In genomic region chr9:94680621-94681020, GRCh38 we compare ENCODE assay signal across 20 cellular contexts. TPM values are rescaled to one million over a fixed set of nuclear protein-coding genes. Genes with fewer than 3 reads are reported as not detected.
DNase-seq lines count a peak whose midpoint lies in the region; ATAC-seq, FAIRE-seq and TF ChIP-seq lines count a peak whose summit lies in the region.
"Had no signal": no experiment of that assay in that cellular context is flagged by ENCODE, and none has a peak within 500 bp of the region (broad histone marks: within the 10 kb centered on the region; RNA-seq: fewer than 3 reads in every experiment).

No MANE protein-coding gene starts in this region.

- BruUV-seq in GM12878 (replicated peaks; lab: Mats Ljungman, UMichigan) = no TSS peak

- ATAC-seq in GM12878 (no peak), Right ventricle myocardium inferior (no peak)

- no peak overlapping the region for H3K18ac ChIP-seq in neuronal stem cell (ENCODE audit: low read length)

- CTCF ChIA-PET in GM12878 (lab: Yijun Ruan, JAX) = interaction anchor here (0.7 to 11.9 kb wide), 40 partner anchors 8 to 1537 kb away, joined by 3 to 355 read pairs (median 5); partner anchors contain the start of gene AOPEP

- DNase-seq in GM12878 (ENCODE audit: low read depth, low spot score) (no peak), neuronal stem cell (ENCODE audit: low spot score) (no peak), Right ventricle myocardium inferior (ENCODE audit: missing footprints) (no peak), AG08395 (ENCODE audit: low spot score) (no peak), DMS79 (lab: John Stamatoyannopoulos, UW) (no peak)
- no peak for DNase-seq in activated effector memory CD4-positive, alpha-beta T cell treated with Interleukin-2 at 50 U/mL for 16 hours
- DNase-seq: GOT3; HCEC 1CT; NCI-H1105; NCI-H146; NCI-H2029; NCI-H345; NCI-H524; NCI-H774; NK-92 treated with Interleukin-12 subunit alpha and Interleukin-12 subunit beta, amount 100 ng/mL, for 24 hours; Peyer's patch; SJCRH30 had no signal

- SMC1A ChIA-PET in GM12878 (lab: Charles Lee; ENCODE audit: uncharacterized antibody, unreplicated experiment) = interaction anchor here (0.8 to 5.8 kb wide), 18 partner anchors 8 to 608 kb away, joined by 3 to 143 read pairs (median 6); partner anchors contain the start of gene AOPEP

- H3K9me3 ChIP-seq in OCI-LY3 (ENCODE audit: insufficient read depth, low read length) (peaks cover 4% of the 10 kb centered on the region; the same call in 1 of the 2 replicates), GM12878 (replicated peaks; ENCODE audit: control insufficient read depth, insufficient read depth, low read length) (no peaks in the 10 kb centered on the region), neuronal stem cell (replicated peaks in 1 of 2; ENCODE audit: control insufficient read depth in 2 of 2, insufficient read depth in 1 of 2, low read depth in 1 of 2, low read length in 2 of 2) (no peaks in the 10 kb centered on the region)
- H3K9me3 ChIP-seq: Peyer's patch, SJCRH30 had no signal

- no peaks in the 10 kb centered on the region for H3K79me1 ChIP-seq in neuronal stem cell (ENCODE audit: low read depth, low read length)

- H3K27ac ChIP-seq in OCI-LY3 (ENCODE audit: low read length) = no peak overlapping the region
- no peak overlapping the region for H3K27ac ChIP-seq in GM12878 (ENCODE audit: control insufficient read depth, insufficient read depth)
- no peak overlapping the region for H3K27ac ChIP-seq in neuronal stem cell (replicated peaks; ENCODE audit: low read length)
- H3K27ac ChIP-seq: KMS-11, Peyer's patch, SJCRH30 had no signal

- no peak overlapping the region for H2BK120ac ChIP-seq in neuronal stem cell (ENCODE audit: low read depth, low read length)

- peaks cover 3% of the 10 kb centered on the region for H3K36me3 ChIP-seq in OCI-LY3 (replicated peaks; ENCODE audit: low read depth, low read length)
- no peaks in the 10 kb centered on the region for H3K36me3 ChIP-seq in GM12878 (ENCODE audit: control insufficient read depth in 2 of 2, insufficient read depth in 2 of 2, low read length in 1 of 2)
- no peaks in the 10 kb centered on the region for H3K36me3 ChIP-seq in neuronal stem cell (replicated peaks in 1 of 2; ENCODE audit: control insufficient read depth in 2 of 2, insufficient read depth in 2 of 2, low read length in 2 of 2)
- H3K36me3 ChIP-seq: Peyer's patch, SJCRH30 had no signal

- POLR2A ChIA-PET in GM12878 (lab: Charles Lee) = interaction anchor here (1.3 kb wide), 1 partner anchor 447 kb away, joined by 5 read pairs; no protein-coding TSS in a partner anchor

- H3K4ac ChIP-seq in neuronal stem cell (ENCODE audit: low read length) = no peak overlapping the region

- H3K14ac ChIP-seq in neuronal stem cell (ENCODE audit: low read length) = no peak overlapping the region

- H4K91ac ChIP-seq in neuronal stem cell (ENCODE audit: low read depth, low read length, poor library complexity) = no peak overlapping the region

- H3K27me3 ChIP-seq in OCI-LY3 (ENCODE audit: low read depth, low read length) (peaks cover 21% of the 10 kb centered on the region), GM12878 (replicated peaks in 1 of 2; ENCODE audit: control insufficient read depth in 2 of 2, insufficient read depth in 2 of 2, low read length in 1 of 2) (no peaks in the 10 kb centered on the region), neuronal stem cell (ENCODE audit: control insufficient read depth in 3 of 3, insufficient read depth in 3 of 3, low read depth in 1 of 3, low read length in 3 of 3) (no peaks in the 10 kb centered on the region)
- H3K27me3 ChIP-seq: Peyer's patch, SJCRH30 had no signal

- H3K79me2 ChIP-seq in OCI-LY3 (ENCODE audit: low read length) (no peaks in the 10 kb centered on the region), GM12878 (ENCODE audit: control insufficient read depth, insufficient read depth, low read length) (no peaks in the 10 kb centered on the region)

- H3K23ac ChIP-seq in neuronal stem cell (ENCODE audit: low read depth, low read length, poor library complexity) = no peak overlapping the region

- H2BK12ac ChIP-seq in neuronal stem cell (ENCODE audit: low read length) = no peak overlapping the region

- TF ChIP-seq POLR2A in GM12878 (IDR thresholded peaks at IDR 0.05; ENCODE audit: low read depth, low read length) = no peak

- intact Hi-C loops in GM12878 (cut with micrococcal nuclease; ENCODE audit: unreplicated experiment) (loop anchor here (1.0 to 10.0 kb wide), 6 partner anchors 102 to 1534 kb away; no protein-coding TSS in a partner anchor), Right ventricle myocardium inferior (cut with DNase I) (loop anchor here (2.0 to 10.0 kb wide), 3 partner anchors 102 to 1534 kb away; no protein-coding TSS in a partner anchor)

- TF ChIP-seq EP300 in GM12878 (IDR thresholded peaks at IDR 0.05; ENCODE audit: borderline replicate concordance in 1 of 2, control insufficient read depth in 1 of 2, low read depth in 2 of 2, low read length in 2 of 2) = no peak

- H2AFZ ChIP-seq in OCI-LY3 (ENCODE audit: low read depth, low read length) (peak overlapping the region; percentile 81), GM12878 (ENCODE audit: control insufficient read depth, low read depth, low read length) (0 out of 2 replicates have a peak overlapping the region, but pooled peaks have one; percentile 10), neuronal stem cell (ENCODE audit: low read length) (peak overlapping the region; percentile 11)

- H4K20me1 ChIP-seq in OCI-LY3 (ENCODE audit: insufficient read depth, low read length) (no peaks in the 10 kb centered on the region), GM12878 (ENCODE audit: control insufficient read depth, insufficient read depth) (no peaks in the 10 kb centered on the region)

- H3K4me2 ChIP-seq in OCI-LY3 (ENCODE audit: low read length) (peak overlapping the region; percentile 49), GM12878 (ENCODE audit: control insufficient read depth, insufficient read depth) (no peak overlapping the region), neuronal stem cell (ENCODE audit: insufficient read depth, low read length, poor library complexity, severe bottlenecking) (no peak overlapping the region)
- H3K4me2 ChIP-seq: KMS-11 had no signal

- no peak for TF ChIP-seq RAD21 in GM12878 (IDR thresholded peaks at IDR 0.05; ENCODE audit: insufficient read depth, low read depth, low read length)

- H3K4me3 ChIP-seq in OCI-LY3 (ENCODE audit: low read length) (no peak overlapping the region), GM12878 (no peak overlapping the region), neuronal stem cell (ENCODE audit: low read length in 2 of 2) (no peak overlapping the region)
- H3K4me3 ChIP-seq: Peyer's patch, SJCRH30 had no signal

- peak overlapping the region; percentile 13; the same call in 1 of the 2 replicates for H3K9ac ChIP-seq in OCI-LY3 (ENCODE audit: low read length)
- no peak overlapping the region for H3K9ac ChIP-seq in GM12878 (ENCODE audit: control insufficient read depth, insufficient read depth, low read length)
- H3K9ac ChIP-seq in neuronal stem cell (ENCODE audit: low read depth, low read length, poor library complexity) = no peak overlapping the region
- H3K9ac ChIP-seq: KMS-11 had no signal

- H2AK5ac ChIP-seq in neuronal stem cell (ENCODE audit: low read depth, low read length) = no peak overlapping the region

- in situ Hi-C loops in GM12878 (cut with MboI) = loop anchor here (5.0 to 25.0 kb wide), 3 partner anchors 237 to 1532 kb away; no protein-coding TSS in a partner anchor

- no peak overlapping the region for H4K8ac ChIP-seq in neuronal stem cell (ENCODE audit: low read depth, low read length)

- H2BK5ac ChIP-seq in neuronal stem cell (ENCODE audit: low read length) = no peak overlapping the region

- H3K4me1 ChIP-seq in OCI-LY3 (ENCODE audit: low read length) (peaks cover 30% of the 10 kb centered on the region), GM12878 (ENCODE audit: control insufficient read depth, insufficient read depth, low read length) (no peaks in the 10 kb centered on the region; the same call in 1 of the 2 replicates), neuronal stem cell (ENCODE audit: control insufficient read depth in 2 of 2, insufficient read depth in 1 of 2, low read depth in 1 of 2, low read length in 2 of 2) (no peaks in the 10 kb centered on the region)
- H3K4me1 ChIP-seq: Peyer's patch had no signal

- no peak for FAIRE-seq in GM12878 (lab: Jason Lieb, UNC)
- FAIRE-seq: HTR-8/SVneo had no signal

- H2BK15ac ChIP-seq in neuronal stem cell (ENCODE audit: low read length) = no peak overlapping the region

- TF ChIP-seq CTCF in OCI-LY3 (IDR thresholded peaks at IDR 0.05; ENCODE audit: low read depth, low read length) (no peak), GM12878 (IDR thresholded peaks at IDR 0.05 in 2 of 3, conservative IDR thresholded peaks at IDR 0.05 in 1 of 3; ENCODE audit: control insufficient read depth in 2 of 3, extremely low read depth in 1 of 3, insufficient read depth in 1 of 3, low read depth in 3 of 3, low read length in 3 of 3) (no peak)

- RAD21 ChIA-PET in GM12878 (lab: Charles Lee; ENCODE audit: unreplicated experiment) = interaction anchor here (0.9 to 6.1 kb wide), 12 partner anchors 12 to 502 kb away, joined by 3 to 134 read pairs (median 8); partner anchors contain the start of gene AOPEP

- WGBS in GM12878 (ENCODE audit: insufficient coverage, insufficient replicate concordance, low lambda C conversion rate, missing lambda C conversion rate) = 4% methylated on average over 2 of the region's 2 CpGs
- WGBS in neuronal stem cell (ENCODE audit: extremely low coverage in 2 of 2, insufficient read length in 2 of 2, insufficient replicate concordance in 1 of 2), 2 donors = no CpG with 5 or more reads among the region's 2 CpGs

RNA-seq across cellular contexts. Expression of gene FBP1, which starts 41.3 kb away (rescaled TPM):
- not detected in 2 replicates for total RNA-seq in GM12878 (2013; cell fraction: nucleolus; rRNA removed)
- 0.11 TPM in 1 of 2 replicates, not detected in the other for total RNA-seq in GM12878 (2014; rRNA removed)
- not detected in 2 replicates for total RNA-seq in GM12878 (2014; rRNA removed; fragmentation: Illumina TruSeq; extraction: Trizol)
- 0.38 TPM in 1 of 2 replicates, not detected in the other for total RNA-seq in GM12878 (2021)
- polyA plus RNA-seq in GM12878 (2011; ENCODE audit: low read depth) = not detected
- polyA plus RNA-seq in GM12878 (2011; rRNA removed) = not detected in 2 replicates
- polyA plus RNA-seq in GM12878 (2011; cell fraction: cytosol; rRNA removed) = not detected in 2 replicates
- not detected in 2 replicates for polyA plus RNA-seq in GM12878 (2011; cell fraction: nucleus; rRNA removed)
- 0.10 TPM in 1 of 2 replicates, not detected in the other for polyA plus RNA-seq in GM12878 (2012)
- polyA plus RNA-seq in GM12878 (2014; fragmentation: Illumina TruSeq; extraction: Trizol) = not detected in 2 replicates
- not detected for polyA plus RNA-seq in GM12878 (2014; fragmentation: Nextera tagmentation; extraction: Ambion mirVana)
- polyA plus RNA-seq in GM12878 (2014; rRNA removed) = not detected in 2 replicates
- under 1 TPM in 1 of 2 experiments, not detected in 1; 0.15 TPM for polyA plus RNA-seq in GM12878 (2016; fragmentation: Nextera tagmentation; extraction: Ambion mirVana)
- not detected in 2 replicates for polyA minus RNA-seq in GM12878 (2011; rRNA and poly(A)+ RNA removed)
- polyA minus RNA-seq in GM12878 (2011; cell fraction: cytosol; rRNA and poly(A)+ RNA removed) = not detected in 2 replicates
- polyA minus RNA-seq in GM12878 (2011; cell fraction: nucleus; rRNA and poly(A)+ RNA removed) = not detected in 2 replicates
- polyA plus RNA-seq in neuronal stem cell (2013, experiment 1 of 2) = 0.45 TPM
- 0.43 TPM for polyA plus RNA-seq in neuronal stem cell (2013, experiment 2 of 2)
- total RNA-seq in Right ventricle myocardium inferior = 1.0 TPM
- total RNA-seq: SJCRH30 had no signal

RNA-seq across cellular contexts. Expression of gene AOPEP, which starts 45.9 kb away (rescaled TPM):
- total RNA-seq in GM12878 (2013; cell fraction: nucleolus; rRNA removed) = 121 and 138 TPM in 2 replicates
- total RNA-seq in GM12878 (2014; rRNA removed) = 12.1 and 12.5 TPM in 2 replicates
- total RNA-seq in GM12878 (2014; rRNA removed; fragmentation: Illumina TruSeq; extraction: Trizol) = 12.6 and 14.0 TPM in 2 replicates
- 14.4 and 16.9 TPM in 2 replicates for total RNA-seq in GM12878 (2021)
- polyA plus RNA-seq in GM12878 (2011; ENCODE audit: low read depth) = 2.2 TPM
- polyA plus RNA-seq in GM12878 (2011; rRNA removed) = 4.5 and 5.4 TPM in 2 replicates
- 3.2 and 3.4 TPM in 2 replicates for polyA plus RNA-seq in GM12878 (2011; cell fraction: cytosol; rRNA removed)
- 12.0 and 12.6 TPM in 2 replicates for polyA plus RNA-seq in GM12878 (2011; cell fraction: nucleus; rRNA removed)
- 4.0 and 4.7 TPM in 2 replicates for polyA plus RNA-seq in GM12878 (2012)
- 6.5 and 7.1 TPM in 2 replicates for polyA plus RNA-seq in GM12878 (2014; fragmentation: Illumina TruSeq; extraction: Trizol)
- 1 to 10 TPM; 2.3 to 5.1 TPM for polyA plus RNA-seq in GM12878 (2014; fragmentation: Nextera tagmentation; extraction: Ambion mirVana)
- 10.4 and 10.9 TPM in 2 replicates for polyA plus RNA-seq in GM12878 (2014; rRNA removed)
- polyA plus RNA-seq in GM12878 (2016; fragmentation: Nextera tagmentation; extraction: Ambion mirVana) = 10 to 100 TPM in 1 of 2 experiments, 1 to 10 TPM in 1; 9.3 to 12.0 TPM
- 29.7 and 32.0 TPM in 2 replicates for polyA minus RNA-seq in GM12878 (2011; rRNA and poly(A)+ RNA removed)
- polyA minus RNA-seq in GM12878 (2011; cell fraction: cytosol; rRNA and poly(A)+ RNA removed) = 2.4 and 4.0 TPM in 2 replicates
- polyA minus RNA-seq in GM12878 (2011; cell fraction: nucleus; rRNA and poly(A)+ RNA removed) = 50.9 and 69.3 TPM in 2 replicates
- polyA plus RNA-seq in neuronal stem cell (2013, experiment 1 of 2) = 1.7 TPM
- 1.9 TPM for polyA plus RNA-seq in neuronal stem cell (2013, experiment 2 of 2)
- 180 TPM for total RNA-seq in Right ventricle myocardium inferior

Comparison
In these comparisons a context has a peak if more than half of its experiments do, and no peak if none do; other contexts are left out.
1. H2AFZ ChIP-seq: peak in every context shown above with its lines; median percentile 81 in OCI-LY3; 11 in neuronal stem cell; 10 in GM12878.